10 cellular contexts compared by ENCODE assay signal in genomic region chr2:171878481-171878993, GRCh38. TPM values are rescaled to one million over a fixed set of nuclear protein-coding genes. Genes with fewer than 3 reads are reported as not detected.
DNase-seq lines count a peak whose midpoint lies in the region; ATAC-seq and TF ChIP-seq lines count a peak whose summit lies in the region.
"Had no signal": no experiment of that assay in that cellular context is flagged by ENCODE, and none has a peak within 500 bp of the region (broad histone marks: within the 10 kb centered on the region; RNA-seq: fewer than 3 reads in every experiment).

No MANE protein-coding gene starts in this region.

- H3K9me3 Mint-ChIP-seq in naive thymus-derived CD4-positive, alpha-beta T cell, result peaks cover 0 to 4% (median 0%) of the 10 kb centered on the region in 11 donors

- H3K4me1 Mint-ChIP-seq in naive thymus-derived CD4-positive, alpha-beta T cell, result peaks cover 5 to 55% (median 42%) of the 10 kb centered on the region in 7 donors

- H3K27ac Mint-ChIP-seq in naive thymus-derived CD4-positive, alpha-beta T cell, result peak overlapping the region in 3 of 9 donors; percentile 3 to 43 (median 9)

- no peaks in the 10 kb centered on the region for H3K9me3 ChIP-seq in skeletal muscle satellite cell (replicated peaks; ENCODE audit: low read length)
- H3K9me3 ChIP-seq in naive thymus-derived CD4-positive, alpha-beta T cell (ENCODE audit: control insufficient read depth in 2 of 3, low read length in 3 of 3), result no peaks in the 10 kb centered on the region

- peaks cover 7 to 26% (median 18%) of the 10 kb centered on the region in 5 donors for H3K36me3 Mint-ChIP-seq in naive thymus-derived CD4-positive, alpha-beta T cell

- no peaks in the 10 kb centered on the region for H3K27me3 ChIP-seq in skeletal muscle satellite cell (ENCODE audit: control insufficient read depth, insufficient read depth, low read length)
- H3K27me3 ChIP-seq in naive thymus-derived CD4-positive, alpha-beta T cell (ENCODE audit: control insufficient read depth in 2 of 2, insufficient read depth in 2 of 2, low read length in 2 of 2), result no peaks in the 10 kb centered on the region
- H3K27me3 ChIP-seq: dorsolateral prefrontal cortex had no signal

- no peak for TF ChIP-seq POLR2A in GM18505 (IDR thresholded peaks at IDR 0.05; ENCODE audit: borderline replicate concordance, extremely low read depth, insufficient read depth, insufficient read length)

- no peak overlapping the region for H3K4me3 ChIP-seq in skeletal muscle satellite cell (ENCODE audit: low read length)
- H3K4me3 ChIP-seq in naive thymus-derived CD4-positive, alpha-beta T cell (ENCODE audit: low read length), result no peak overlapping the region
- H3K4me3 ChIP-seq: dorsolateral prefrontal cortex, PC-9 had no signal

- POLR2A ChIA-PET in naive thymus-derived CD4-positive, alpha-beta T cell (lab: Charles Lee), result interaction anchor here (0.8 kb wide), 1 partner anchor 66 kb away, joined by 4 read pairs; no protein-coding TSS in a partner anchor

- H3K4me1 ChIP-seq in skeletal muscle satellite cell (ENCODE audit: control insufficient read depth, insufficient read depth, low read length), result peaks cover 9% of the 10 kb centered on the region
- H3K4me1 ChIP-seq in naive thymus-derived CD4-positive, alpha-beta T cell (ENCODE audit: control insufficient read depth in 2 of 2, insufficient read depth in 2 of 2, low read length in 2 of 2), result no peaks in the 10 kb centered on the region

- intact Hi-C loops in naive thymus-derived CD4-positive, alpha-beta T cell (cut with micrococcal nuclease), result no loop called here

- CTCF ChIA-PET in naive thymus-derived CD4-positive, alpha-beta T cell (lab: Charles Lee), result no interaction called here

- DNase-seq in H4 (ENCODE audit: low spot score), result peak; percentile 56
- DNase-seq in NCI-H748 treated with DMSO at 0.1 percent for 48 hours (lab: John Stamatoyannopoulos, UW), result peak; percentile 24
- DNase-seq in fibroblast of peridontal ligament (ENCODE audit: extremely low read depth), result peak; percentile 89
- no peak for DNase-seq in naive thymus-derived CD4-positive, alpha-beta T cell
- DNase-seq: dorsolateral prefrontal cortex, PC-9 had no signal

- ATAC-seq in GM18505 (IDR thresholded peaks at IDR 0.05; ENCODE audit: unreplicated experiment), result no peak
- no peak for ATAC-seq in naive thymus-derived CD4-positive, alpha-beta T cell
- ATAC-seq in HG03135 (IDR thresholded peaks at IDR 0.05; ENCODE audit: unreplicated experiment), result no peak
- no peak for ATAC-seq in HG03342 (IDR thresholded peaks at IDR 0.05; ENCODE audit: unreplicated experiment)

- peak overlapping the region; percentile 22 for H3K4me2 ChIP-seq in skeletal muscle satellite cell (ENCODE audit: low read length)
- H3K4me2 ChIP-seq: PC-9 had no signal

- peak overlapping the region in 1 of 10 donors; percentile 22 for H3K4me3 Mint-ChIP-seq in naive thymus-derived CD4-positive, alpha-beta T cell

- H3K27ac ChIP-seq in naive thymus-derived CD4-positive, alpha-beta T cell (ENCODE audit: low read depth, low read length), result no peak overlapping the region
- H3K27ac ChIP-seq: PC-9 had no signal

- peaks cover 7% of the 10 kb centered on the region for H3K36me3 ChIP-seq in skeletal muscle satellite cell (ENCODE audit: insufficient read depth, low read length)
- H3K36me3 ChIP-seq in naive thymus-derived CD4-positive, alpha-beta T cell (ENCODE audit: control insufficient read depth in 2 of 3, insufficient read depth in 3 of 3, low read length in 3 of 3), result no peaks in the 10 kb centered on the region

- no peaks in the 10 kb centered on the region for H3K27me3 Mint-ChIP-seq in naive thymus-derived CD4-positive, alpha-beta T cell

- H3K9ac ChIP-seq in skeletal muscle satellite cell (ENCODE audit: low read depth, low read length), result no peak overlapping the region

RNA-seq across cellular contexts. Expression of gene SLC25A12, which starts 15.5 kb away (rescaled TPM):
- 22.3 and 28.8 TPM in 2 replicates for total RNA-seq in H4 (2014; rRNA removed; shearing (Covaris generic))
- 17.7 and 21.6 TPM in 2 replicates for total RNA-seq in skeletal muscle satellite cell (2012; rRNA removed)
- 10 to 100 TPM; 12.7 to 33.6 (median 14.0) TPM for total RNA-seq in naive thymus-derived CD4-positive, alpha-beta T cell
- 10 to 100 TPM; 11.9 to 16.4 TPM for polyA plus RNA-seq in naive thymus-derived CD4-positive, alpha-beta T cell

RNA-seq across cellular contexts. Expression of gene HAT1, which starts 43.7 kb away (rescaled TPM):
- 66.6 and 93.5 TPM in 2 replicates for total RNA-seq in H4 (2014; rRNA removed; shearing (Covaris generic))
- 43.6 and 51.1 TPM in 2 replicates for total RNA-seq in skeletal muscle satellite cell (2012; rRNA removed)
- total RNA-seq in naive thymus-derived CD4-positive, alpha-beta T cell, result 10 to 100 TPM; 22.1 to 55.4 (median 26.4) TPM
- 10 to 100 TPM; 71.9 to 74.1 TPM for polyA plus RNA-seq in naive thymus-derived CD4-positive, alpha-beta T cell

Comparison
In these comparisons a context has a peak if more than half of its experiments do, and no peak if none do; other contexts are left out.
1. DNase-seq: peak in H4 (single experiment), NCI-H748 treated with DMSO at 0.1 percent for 48 hours (single experiment) and fibroblast of peridontal ligament (single experiment); none in naive thymus-derived CD4-positive, alpha-beta T cell (0 of 9).